Comparison of ENCODE assay signal across 13 cellular contexts in the genomic region with DNA sequence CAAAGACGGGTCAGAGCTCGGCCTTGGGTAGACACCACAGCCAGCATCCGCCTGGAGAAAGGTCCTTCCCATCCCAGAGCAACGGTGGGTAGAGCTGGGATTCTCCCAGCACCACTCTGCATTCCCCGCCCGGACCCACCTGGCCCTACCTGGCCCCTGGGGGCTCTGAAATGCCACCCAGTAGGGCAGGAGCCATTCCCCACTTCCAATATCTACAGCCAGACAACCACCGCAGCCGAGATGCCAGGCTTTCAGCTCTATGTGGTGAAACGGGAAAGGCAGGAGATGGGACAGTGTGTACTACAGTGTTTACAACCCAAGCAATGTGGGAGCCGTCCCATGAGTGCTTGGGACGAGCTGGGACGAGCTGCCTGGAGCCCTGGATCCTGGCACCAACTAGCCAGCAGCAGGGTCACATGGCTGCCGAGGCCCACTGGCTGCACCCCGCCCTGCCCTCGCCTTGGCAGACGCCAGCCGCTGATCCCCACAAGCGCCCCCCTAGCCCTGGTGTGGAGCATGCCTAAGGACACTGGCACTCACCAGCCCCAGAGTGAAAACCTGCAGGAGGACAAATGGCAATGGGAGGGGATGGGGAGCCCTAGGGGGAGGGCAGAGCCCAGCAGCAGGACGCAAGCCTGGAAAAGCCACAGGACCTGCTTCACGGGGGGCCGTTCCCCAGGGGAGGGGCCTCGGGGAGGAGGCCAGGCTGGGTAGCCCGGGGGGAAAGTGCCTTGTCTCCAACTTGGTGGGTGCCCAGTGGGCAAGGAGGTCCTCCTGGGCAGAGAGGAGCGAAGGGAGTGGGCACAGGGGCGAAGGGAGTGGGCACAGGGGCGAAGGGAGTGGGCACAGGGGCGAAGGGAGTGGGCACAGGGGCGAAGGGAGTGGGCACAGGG. TPM values are rescaled to one million over a fixed set of nuclear protein-coding genes. Genes with fewer than 3 reads are reported as not detected.
DNase-seq lines count a peak whose midpoint lies in the region; ATAC-seq, FAIRE-seq and TF ChIP-seq lines count a peak whose summit lies in the region.
"Had no signal": no experiment of that assay in that cellular context is flagged by ENCODE, and none has a peak within 500 bp of the region (broad histone marks: within the 10 kb centered on the region; RNA-seq: fewer than 3 reads in every experiment).

No MANE protein-coding gene starts in this region.

- ATAC-seq in GM18505 (IDR thresholded peaks at IDR 0.05; ENCODE audit: unreplicated experiment): no peak
- ATAC-seq in K562: no peak
- no peak for ATAC-seq in natural killer cell treated with Interleukin-12 subunit alpha and Interleukin-12 subunit beta and Interleukin-15 and Interleukin-18, amount 100 ng/mL, for 72 hours
- no peak for ATAC-seq in GM21367 (IDR thresholded peaks at IDR 0.05; ENCODE audit: unreplicated experiment)
- ATAC-seq: pancreas had no signal

- intact Hi-C loops in K562 (cut with micrococcal nuclease): no loop called here

- no peak overlapping the region for H3K4ac ChIP-seq in H9 (ENCODE audit: low read depth, low read length)

- H3K9me3 ChIP-seq in K562 (replicated peaks; ENCODE audit: control insufficient read depth, insufficient read depth, low read depth, low read length) (no peaks in the 10 kb centered on the region), Peyer's patch (no peaks in the 10 kb centered on the region), H9 (ENCODE audit: control insufficient read depth, low read depth, low read length) (no peaks in the 10 kb centered on the region)
- H3K9me3 ChIP-seq: pancreas had no signal

- H3K4me1 ChIP-seq in K562 (replicated peaks in 1 of 2; ENCODE audit: control insufficient read depth in 2 of 2, insufficient read depth in 2 of 2, low read length in 2 of 2): peaks cover 0 to 61% of the 10 kb centered on the region in 2 experiments; a peak in 2 of 5 replicates
- H3K4me1 ChIP-seq in Peyer's patch: peaks cover 0 to 17% (median 10%) of the 10 kb centered on the region in 4 donors
- H3K4me1 ChIP-seq in H9 (ENCODE audit: insufficient read depth, low read length): no peaks in the 10 kb centered on the region
- H3K4me1 ChIP-seq: pancreas had no signal

- no peak overlapping the region for H2BK5ac ChIP-seq in H9 (ENCODE audit: insufficient read length, low read length)

- no peaks in the 10 kb centered on the region for H3K27me3 Mint-ChIP-seq in natural killer cell treated with Interleukin-12 subunit alpha and Interleukin-12 subunit beta and Interleukin-15 and Interleukin-18, amount 100 ng/mL, for 72 hours
- no peaks in the 10 kb centered on the region; the same call in 1 of the 2 replicates for H3K27me3 Mint-ChIP-seq in H9 (ENCODE audit: low read depth)

- H3K27ac ChIP-seq in K562 (ENCODE audit: extremely low read depth, low read depth, low read length) (no peak overlapping the region), Peyer's patch (no peak overlapping the region), H9 (ENCODE audit: insufficient read length, low read depth, low read length) (no peak overlapping the region)
- H3K27ac ChIP-seq: pancreas had no signal

- peak overlapping the region; percentile 87 to 91 for H3K27ac Mint-ChIP-seq in natural killer cell treated with Interleukin-12 subunit alpha and Interleukin-12 subunit beta and Interleukin-15 and Interleukin-18, amount 100 ng/mL, for 72 hours
- no peak overlapping the region for H3K27ac Mint-ChIP-seq in H9

- peaks cover 5% of the 10 kb centered on the region for H3K36me3 Mint-ChIP-seq in natural killer cell treated with Interleukin-12 subunit alpha and Interleukin-12 subunit beta and Interleukin-15 and Interleukin-18, amount 100 ng/mL, for 72 hours
- H3K36me3 Mint-ChIP-seq in H9 (ENCODE audit: insufficient read depth in 1 of 3, low read depth in 3 of 3): peaks cover 0 to 31% (median 10%) of the 10 kb centered on the region in 3 experiments; a peak in 4 of 7 replicates

- no peak overlapping the region for H3K14ac ChIP-seq in H9 (ENCODE audit: insufficient read depth, low read length)

- H2BK120ac ChIP-seq in H9 (ENCODE audit: low read depth, low read length, poor library complexity, severe bottlenecking): no peak overlapping the region

- H3K23me2 ChIP-seq in H9 (ENCODE audit: insufficient read length, low read depth, low read length, poor library complexity, severe bottlenecking): no peaks in the 10 kb centered on the region

- peaks cover 92% of the 10 kb centered on the region for H3K36me3 ChIP-seq in K562 (ENCODE audit: control insufficient read depth, insufficient read depth, low read length)
- H3K36me3 ChIP-seq in Peyer's patch: peaks cover 0 to 32% (median 0%) of the 10 kb centered on the region in 3 donors
- H3K36me3 ChIP-seq: pancreas had no signal

- no peaks in the 10 kb centered on the region for H3K9me3 Mint-ChIP-seq in natural killer cell treated with Interleukin-12 subunit alpha and Interleukin-12 subunit beta and Interleukin-15 and Interleukin-18, amount 100 ng/mL, for 72 hours
- no peaks in the 10 kb centered on the region for H3K9me3 Mint-ChIP-seq in H9

- H3K4me3 ChIP-seq in K562: no peak overlapping the region
- H3K4me3 ChIP-seq in Peyer's patch: no peak overlapping the region
- H3K4me3 ChIP-seq: pancreas had no signal

- no peak overlapping the region for H4K5ac ChIP-seq in H9 (ENCODE audit: insufficient read length, low read depth, low read length)

- TF ChIP-seq RAD21 in K562 (CRISPR knock-in tag; conservative IDR thresholded peaks at IDR 0.05 in 1 of 2, IDR thresholded peaks at IDR 0.05 in 1 of 2): no peak

- H3K4me2 ChIP-seq in K562 (ENCODE audit: insufficient read depth, low read length): no peak overlapping the region
- no peak overlapping the region for H3K4me2 ChIP-seq in H9 (ENCODE audit: insufficient read depth, insufficient read length, low read length)

- H3T11ph ChIP-seq in H9 (ENCODE audit: low read length): no peak overlapping the region

- BruUV-seq in K562 (replicated peaks; lab: Mats Ljungman, UMichigan): no TSS peak

- H3K9ac ChIP-seq in K562 (ENCODE audit: insufficient read depth in 1 of 2, low read depth in 2 of 2, low read length in 2 of 2): 0 out of 4 replicates have a peak overlapping the region, but pooled peaks of 1 of the 2 experiments have one; percentile 26
- H3K9ac ChIP-seq in H9 (ENCODE audit: extremely low read depth, insufficient read length, low read length): no peak overlapping the region

- H3K23ac ChIP-seq in H9 (ENCODE audit: insufficient read length, low read depth, low read length): no peak overlapping the region

- H3K9me1 ChIP-seq in K562 (ENCODE audit: control insufficient read depth, insufficient read depth, low read length): no peaks in the 10 kb centered on the region

- no peak overlapping the region for H4K8ac ChIP-seq in H9 (replicated peaks; ENCODE audit: insufficient read length, low read depth, low read length)

- no peak overlapping the region for H2BK12ac ChIP-seq in H9 (ENCODE audit: insufficient read length, low read depth, low read length)

- TF ChIP-seq CTCF in K562 (IDR thresholded peaks at IDR 0.05 in 2 of 3, conservative IDR thresholded peaks at IDR 0.05 in 1 of 3; ENCODE audit: insufficient read depth in 2 of 3, low read depth in 1 of 3, low read length in 3 of 3) (no peak), Peyer's patch (IDR thresholded peaks at IDR 0.05) (no peak), H9 (conservative IDR thresholded peaks at IDR 0.05) (no peak)

- H2BK20ac ChIP-seq in H9 (ENCODE audit: low read depth, low read length, poor library complexity, severe bottlenecking): no peak overlapping the region

- peaks cover 35% of the 10 kb centered on the region in 2 donors for H3K4me1 Mint-ChIP-seq in natural killer cell treated with Interleukin-12 subunit alpha and Interleukin-12 subunit beta and Interleukin-15 and Interleukin-18, amount 100 ng/mL, for 72 hours (ENCODE audit: low read depth in 2 of 2)
- H3K4me1 Mint-ChIP-seq in H9: peaks cover 2% of the 10 kb centered on the region in 2 experiments; a peak in 3 of 4 replicates

- no peak overlapping the region for H2BK15ac ChIP-seq in H9 (ENCODE audit: low read depth, low read length)

- no peak for FAIRE-seq in K562 (lab: Jason Lieb, UNC)
- FAIRE-seq: endothelial cell of umbilical vein, pancreas had no signal

- no peak for TF ChIP-seq EP300 in K562 (IDR thresholded peaks at IDR 0.05; ENCODE audit: low read length)

- H3K79me2 ChIP-seq in K562 (ENCODE audit: control insufficient read depth, insufficient read depth, low read length) (peaks cover 13% of the 10 kb centered on the region; the same call in 2 of the 3 replicates), H9 (ENCODE audit: insufficient read depth, low read length) (no peaks in the 10 kb centered on the region)

- POLR2A ChIA-PET in K562 (lab: Yijun Ruan, JAX): interaction anchor here (0.7 to 3.3 kb wide), 2 partner anchors 12 to 60 kb away, joined by 3 to 25 read pairs; no protein-coding TSS in a partner anchor

- H3K56ac ChIP-seq in H9 (ENCODE audit: insufficient read length, low read depth, low read length): no peak overlapping the region

- DNase-seq in K562 (ENCODE audit: extremely low read depth in 1 of 4, low spot score in 3 of 4): peak in 1 of 4 experiments; percentile 2
- DNase-seq in natural killer cell treated with Interleukin-12 subunit alpha and Interleukin-12 subunit beta and Interleukin-15 and Interleukin-18, amount 100 ng/mL, for 72 hours (ENCODE audit: low spot score): no peak
- no peak for DNase-seq in Peyer's patch
- no peak for DNase-seq in H9
- DNase-seq: NCI-H2081 treated with DMSO at 0.1 percent for 48 hours had no signal

- in situ Hi-C loops in K562 (cut with MboI): loop anchor here (5.0 kb wide), 1 partner anchor 57 kb away; no protein-coding TSS in a partner anchor

- H2AK5ac ChIP-seq in H9 (ENCODE audit: insufficient read length, low read length): no peak overlapping the region

- H4K20me1 ChIP-seq in K562 (replicated peaks; ENCODE audit: control insufficient read depth, insufficient read depth, low read length) (peaks cover 19% of the 10 kb centered on the region), H9 (ENCODE audit: control insufficient read depth, insufficient read depth, insufficient read length) (no peaks in the 10 kb centered on the region)

- CTCF ChIA-PET in K562 (lab: Yijun Ruan, JAX; ENCODE audit: low intra/inter-chr PET ratio): interaction anchor here (0.5 kb wide), 1 partner anchor 62 kb away, joined by 3 read pairs; no protein-coding TSS in a partner anchor

- no peaks in the 10 kb centered on the region for H3K79me1 ChIP-seq in H9 (ENCODE audit: insufficient read depth, low read depth, low read length, poor library complexity, severe bottlenecking)

- H3K27me3 ChIP-seq in K562 (ENCODE audit: control insufficient read depth in 2 of 2, insufficient read depth in 2 of 2, low read length in 2 of 2) (no peaks in the 10 kb centered on the region), Peyer's patch (no peaks in the 10 kb centered on the region), H9 (ENCODE audit: insufficient read depth, low read length) (no peaks in the 10 kb centered on the region)
- H3K27me3 ChIP-seq: pancreas had no signal

- H4K91ac ChIP-seq in H9 (ENCODE audit: insufficient read length, low read depth, low read length): no peak overlapping the region

- H3K4me3 Mint-ChIP-seq in natural killer cell treated with Interleukin-12 subunit alpha and Interleukin-12 subunit beta and Interleukin-15 and Interleukin-18, amount 100 ng/mL, for 72 hours: no peak overlapping the region
- H3K4me3 Mint-ChIP-seq in H9: no peak overlapping the region

- H2AFZ ChIP-seq in K562 (ENCODE audit: low read depth, low read length): no peak overlapping the region
- H2AFZ ChIP-seq in H9 (ENCODE audit: low read length): no peak overlapping the region

- no peak overlapping the region for H3K18ac ChIP-seq in H9 (ENCODE audit: insufficient read length, low read depth, low read length)

- WGBS in K562 (ENCODE audit: insufficient coverage, low coverage, missing lambda C conversion rate): 94% methylated on average over 20 of the region's 28 CpGs
- WGBS in H9 (ENCODE audit: extremely low coverage, insufficient read length, low lambda C conversion rate): no CpG with 5 or more reads among the region's 28 CpGs

- TF ChIP-seq POLR2A in GM18505 (IDR thresholded peaks at IDR 0.05; ENCODE audit: borderline replicate concordance, extremely low read depth, insufficient read depth, insufficient read length) (peak; percentile 18), K562 (conservative IDR thresholded peaks at IDR 0.05) (peak; percentile 45), Peyer's patch (IDR thresholded peaks at IDR 0.05) (no peak)

RNA-seq across cellular contexts. Expression of gene TMC6, which starts 13.5 kb away (rescaled TPM):
- total RNA-seq in K562 (2011; cell fraction: chromatin; rRNA removed; ENCODE audit: low replicate concordance): 470 and 1,385 TPM in 2 replicates
- 924 and 982 TPM in 2 replicates for total RNA-seq in K562 (2011; cell fraction: nucleolus; rRNA removed)
- total RNA-seq in K562 (2011; cell fraction: nucleoplasm; rRNA removed): 574 and 584 TPM in 2 replicates
- 183 and 200 TPM in 2 replicates for total RNA-seq in K562 (2014; rRNA removed)
- total RNA-seq in K562 (2014; rRNA removed; fragmentation: Illumina TruSeq; extraction: Trizol): 30.2 and 33.0 TPM in 2 replicates
- 64.8 and 66.9 TPM in 2 replicates for total RNA-seq in K562 (2015; rRNA removed; fragmentation: Illumina TruSeq; extraction: Trizol)
- total RNA-seq in K562 (2021): 304 and 351 TPM in 2 replicates
- polyA plus RNA-seq in K562 (2011; rRNA removed): 66.9 and 116 TPM in 2 replicates
- polyA plus RNA-seq in K562 (2011; cell fraction: cytosol; rRNA removed): 66.0 and 200 TPM in 2 replicates
- 537 and 1,067 TPM in 2 replicates for polyA plus RNA-seq in K562 (2011; cell fraction: nucleus; rRNA removed)
- 156 and 191 TPM in 2 replicates for polyA plus RNA-seq in K562 (2012)
- polyA plus RNA-seq in K562 (2014; fragmentation: Illumina TruSeq; extraction: Trizol): 36.6 and 87.5 TPM in 2 replicates
- polyA plus RNA-seq in K562 (2014; fragmentation: Nextera tagmentation; extraction: Ambion mirVana): 1 to 10 TPM; 4.1 to 8.2 TPM
- 201 and 246 TPM in 2 replicates for polyA plus RNA-seq in K562 (2014; rRNA removed)
- 21.1 and 34.2 TPM in 2 replicates for polyA minus RNA-seq in K562 (2011; rRNA and poly(A)+ RNA removed)
- 97.7 and 104 TPM in 2 replicates for polyA minus RNA-seq in K562 (2011; cell fraction: cytosol; rRNA and poly(A)+ RNA removed)
- polyA minus RNA-seq in K562 (2011; cell fraction: nucleus; rRNA and poly(A)+ RNA removed): 176 and 224 TPM in 2 replicates
- total RNA-seq in natural killer cell treated with Interleukin-12 subunit alpha and Interleukin-12 subunit beta and Interleukin-15 and Interleukin-18, amount 100 ng/mL, for 72 hours: 100 to 1,000 TPM; 282 to 351 TPM
- 100 to 1,000 TPM in 1 of 4 donors, 10 to 100 TPM in 3; 54.5 to 107 (median 94.9) TPM for total RNA-seq in Peyer's patch
- total RNA-seq in H9 (2021): 85.7 and 86.8 TPM in 2 replicates
- total RNA-seq: RPMI7951 had no signal

RNA-seq across cellular contexts. Expression of gene TMC8, which starts 15.5 kb away (rescaled TPM):
- total RNA-seq in K562 (2011; cell fraction: chromatin; rRNA removed; ENCODE audit: low replicate concordance): 23.0 and 64.6 TPM in 2 replicates
- 33.3 and 43.0 TPM in 2 replicates for total RNA-seq in K562 (2011; cell fraction: nucleolus; rRNA removed)
- total RNA-seq in K562 (2011; cell fraction: nucleoplasm; rRNA removed): 24.9 and 26.8 TPM in 2 replicates
- total RNA-seq in K562 (2014; rRNA removed): 4.8 TPM in 2 replicates
- 1.0 and 1.3 TPM in 2 replicates for total RNA-seq in K562 (2014; rRNA removed; fragmentation: Illumina TruSeq; extraction: Trizol)
- total RNA-seq in K562 (2015; rRNA removed; fragmentation: Illumina TruSeq; extraction: Trizol): 1.3 TPM in 2 replicates
- total RNA-seq in K562 (2021): 8.3 and 10.3 TPM in 2 replicates
- 3.5 and 6.1 TPM in 2 replicates for polyA plus RNA-seq in K562 (2011; rRNA removed)
- 1.9 and 10.1 TPM in 2 replicates for polyA plus RNA-seq in K562 (2011; cell fraction: cytosol; rRNA removed)
- 15.8 and 47.9 TPM in 2 replicates for polyA plus RNA-seq in K562 (2011; cell fraction: nucleus; rRNA removed)
- 7.4 and 8.2 TPM in 2 replicates for polyA plus RNA-seq in K562 (2012)
- 2.8 and 5.7 TPM in 2 replicates for polyA plus RNA-seq in K562 (2014; fragmentation: Illumina TruSeq; extraction: Trizol)
- polyA plus RNA-seq in K562 (2014; fragmentation: Nextera tagmentation; extraction: Ambion mirVana): under 1 TPM; 0.13 to 0.21 TPM
- polyA plus RNA-seq in K562 (2014; rRNA removed): 4.1 and 10.9 TPM in 2 replicates
- polyA minus RNA-seq in K562 (2011; rRNA and poly(A)+ RNA removed): 2.4 and 2.5 TPM in 2 replicates
- polyA minus RNA-seq in K562 (2011; cell fraction: cytosol; rRNA and poly(A)+ RNA removed): 2.2 and 4.6 TPM in 2 replicates
- 9.6 and 12.8 TPM in 2 replicates for polyA minus RNA-seq in K562 (2011; cell fraction: nucleus; rRNA and poly(A)+ RNA removed)
- total RNA-seq in natural killer cell treated with Interleukin-12 subunit alpha and Interleukin-12 subunit beta and Interleukin-15 and Interleukin-18, amount 100 ng/mL, for 72 hours: 100 to 1,000 TPM in 1 of 2 donors, 10 to 100 TPM in 1; 87.1 to 209 TPM
- 10 to 100 TPM in 3 of 4 donors, 1 to 10 TPM in 1; 10.0 to 66.8 (median 22.5) TPM for total RNA-seq in Peyer's patch
- 1.0 and 1.9 TPM in 2 replicates for total RNA-seq in H9 (2021)
- total RNA-seq: RPMI7951 had no signal

RNA-seq across cellular contexts. Expression of gene C17orf99, which starts 31.1 kb away (rescaled TPM):
- 66.4 and 86.5 TPM in 2 replicates for total RNA-seq in K562 (2011; cell fraction: chromatin; rRNA removed; ENCODE audit: low replicate concordance)
- total RNA-seq in K562 (2011; cell fraction: nucleolus; rRNA removed): 51.9 and 66.7 TPM in 2 replicates
- total RNA-seq in K562 (2011; cell fraction: nucleoplasm; rRNA removed): 36.2 and 47.7 TPM in 2 replicates
- total RNA-seq in K562 (2014; rRNA removed) (16.8 and 17.3 TPM in 2 replicates), K562 (2014; rRNA removed; fragmentation: Illumina TruSeq; extraction: Trizol) (7.1 and 7.5 TPM in 2 replicates), K562 (2015; rRNA removed; fragmentation: Illumina TruSeq; extraction: Trizol) (4.0 and 5.8 TPM in 2 replicates), K562 (2021) (16.4 and 18.9 TPM in 2 replicates), Peyer's patch (1 to 10 TPM in 1 of 4 donors, not detected in 3; 1.6 TPM), H9 (2021) (not detected in 2 replicates)
- polyA plus RNA-seq in K562 (2011; rRNA removed) (15.9 and 16.2 TPM in 2 replicates), K562 (2014; fragmentation: Illumina TruSeq; extraction: Trizol) (14.3 and 20.0 TPM in 2 replicates), K562 (2014; fragmentation: Nextera tagmentation; extraction: Ambion mirVana) (1 to 10 TPM; 4.1 to 7.7 TPM), K562 (2014; rRNA removed) (16.4 and 19.9 TPM in 2 replicates)
- polyA plus RNA-seq in K562 (2011; cell fraction: cytosol; rRNA removed): 11.8 and 31.5 TPM in 2 replicates
- polyA plus RNA-seq in K562 (2011; cell fraction: nucleus; rRNA removed): 30.9 and 68.9 TPM in 2 replicates
- 4.7 and 6.4 TPM in 2 replicates for polyA plus RNA-seq in K562 (2012)
- polyA minus RNA-seq in K562 (2011; rRNA and poly(A)+ RNA removed): 2.7 and 10.0 TPM in 2 replicates
- polyA minus RNA-seq in K562 (2011; cell fraction: cytosol; rRNA and poly(A)+ RNA removed): 6.5 and 11.1 TPM in 2 replicates
- polyA minus RNA-seq in K562 (2011; cell fraction: nucleus; rRNA and poly(A)+ RNA removed): 5.6 and 11.8 TPM in 2 replicates
- total RNA-seq in natural killer cell treated with Interleukin-12 subunit alpha and Interleukin-12 subunit beta and Interleukin-15 and Interleukin-18, amount 100 ng/mL, for 72 hours: not detected
- total RNA-seq: endothelial cell of umbilical vein, HT1080, pancreas, RPMI7951 had no signal
- polyA plus RNA-seq: adipose tissue, endothelial cell of umbilical vein, pancreas, urinary bladder had no signal

RNA-seq across cellular contexts. Expression of gene SYNGR2, which starts 53.3 kb away (rescaled TPM):
- total RNA-seq in K562 (2011; cell fraction: chromatin; rRNA removed; ENCODE audit: low replicate concordance): 68.6 and 254 TPM in 2 replicates
- total RNA-seq in K562 (2011; cell fraction: nucleolus; rRNA removed): 327 and 339 TPM in 2 replicates
- total RNA-seq in K562 (2011; cell fraction: nucleoplasm; rRNA removed): 222 and 253 TPM in 2 replicates
- total RNA-seq in K562 (2014; rRNA removed) (87.8 and 120 TPM in 2 replicates), K562 (2014; rRNA removed; fragmentation: Illumina TruSeq; extraction: Trizol) (29.7 and 44.9 TPM in 2 replicates), K562 (2015; rRNA removed; fragmentation: Illumina TruSeq; extraction: Trizol) (68.0 and 68.2 TPM in 2 replicates), K562 (2021) (173 and 185 TPM in 2 replicates), Peyer's patch (10 to 100 TPM; 51.2 to 87.2 (median 77.3) TPM), H9 (2021) (41.0 and 43.9 TPM in 2 replicates)
- polyA plus RNA-seq in K562 (2011; rRNA removed) (159 and 208 TPM in 2 replicates), K562 (2014; fragmentation: Illumina TruSeq; extraction: Trizol) (167 and 172 TPM in 2 replicates), K562 (2014; fragmentation: Nextera tagmentation; extraction: Ambion mirVana) (1 to 10 TPM; 1.4 to 7.6 TPM), K562 (2014; rRNA removed) (140 and 156 TPM in 2 replicates)
- polyA plus RNA-seq in K562 (2011; cell fraction: cytosol; rRNA removed): 393 and 921 TPM in 2 replicates
- polyA plus RNA-seq in K562 (2011; cell fraction: nucleus; rRNA removed): 163 and 222 TPM in 2 replicates
- 104 and 149 TPM in 2 replicates for polyA plus RNA-seq in K562 (2012)
- polyA minus RNA-seq in K562 (2011; rRNA and poly(A)+ RNA removed): 64.8 and 150 TPM in 2 replicates
- 129 and 147 TPM in 2 replicates for polyA minus RNA-seq in K562 (2011; cell fraction: cytosol; rRNA and poly(A)+ RNA removed)
- 33.9 and 38.4 TPM in 2 replicates for polyA minus RNA-seq in K562 (2011; cell fraction: nucleus; rRNA and poly(A)+ RNA removed)
- 100 to 1,000 TPM in 1 of 2 donors, 10 to 100 TPM in 1; 84.9 to 120 TPM for total RNA-seq in natural killer cell treated with Interleukin-12 subunit alpha and Interleukin-12 subunit beta and Interleukin-15 and Interleukin-18, amount 100 ng/mL, for 72 hours

Comparison
In these comparisons a context has a peak if more than half of its experiments do, and no peak if none do; other contexts are left out.
1. POLR2A ChIP-seq: peak in GM18505 (single experiment) and K562 (single experiment); none in Peyer's patch (0 of 2).
2. H3K27ac Mint-ChIP-seq: peak in natural killer cell treated with Interleukin-12 subunit alpha and Interleukin-12 subunit beta and Interleukin-15 and Interleukin-18, amount 100 ng/mL, for 72 hours (2 of 2); none in H9 (0 of 3).